In the genomic region with DNA sequence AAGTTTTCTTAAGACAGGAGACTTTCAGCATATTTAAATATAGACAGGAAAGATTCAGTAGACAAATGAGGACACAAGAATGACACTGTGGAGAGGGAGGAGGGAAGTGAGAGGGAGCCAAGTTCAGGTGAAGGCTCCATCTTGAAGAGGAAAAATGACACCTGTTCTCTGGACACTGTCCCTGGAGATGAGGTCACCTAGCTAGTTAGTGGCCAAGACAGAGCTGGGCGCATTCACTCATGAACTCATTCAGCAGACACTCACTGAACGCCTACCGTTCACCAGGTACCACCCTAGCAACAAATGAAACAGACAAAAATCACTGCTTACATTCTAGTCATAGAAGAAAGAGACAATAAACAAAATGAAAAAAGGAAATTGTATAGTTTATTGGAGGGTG, we compare ENCODE assay signal across 29 cellular contexts.
A peak's percentile ranks its signal among the peaks of the same experiment; 100 is the strongest.
DNase-seq lines count a peak whose midpoint lies in the region; ATAC-seq and TF ChIP-seq lines count a peak whose summit lies in the region.
"Had no signal": no experiment of that assay in that cellular context is flagged by ENCODE, and none has a peak within 500 bp of the region (broad histone marks: within the 10 kb centered on the region; RNA-seq: fewer than 3 reads in every experiment).

No MANE protein-coding gene starts in this region.

- TF ChIP-seq POLR2A in erythroblast (IDR thresholded peaks at IDR 0.05; ENCODE audit: low read length): no peak

- no peak overlapping the region for H3K9ac ChIP-seq in endodermal cell (ENCODE audit: extremely low read depth, low read length, poor library complexity, severe bottlenecking)
- H3K9ac ChIP-seq: KMS-11 had no signal

- 99% methylated on average over 3 of the region's 3 CpGs; no CpG with 5 or more reads in 1 of the 2 experiments for WGBS in endodermal cell (ENCODE audit: insufficient coverage in 1 of 2, insufficient read length in 1 of 2), 2 experiments

- H3K27me3 ChIP-seq in SJSA1 (replicated peaks) (no peaks in the 10 kb centered on the region), endodermal cell (ENCODE audit: control insufficient read depth, insufficient read depth, low read length, poor library complexity, severe bottlenecking) (no peaks in the 10 kb centered on the region), A673 (replicated peaks; ENCODE audit: insufficient read depth, low read depth, low read length, poor library complexity) (no peaks in the 10 kb centered on the region)
- H3K27me3 ChIP-seq: BE2C, breast epithelium, right atrium auricular region, thyroid gland, uterus had no signal

- H3K27ac ChIP-seq in SJSA1: peak overlapping the region; percentile 19
- no peak overlapping the region for H3K27ac ChIP-seq in endodermal cell (ENCODE audit: low read depth, low read length)
- no peak overlapping the region for H3K27ac ChIP-seq in A673 (ENCODE audit: low read depth, low read length, poor library complexity, severe bottlenecking)
- H3K27ac ChIP-seq: breast epithelium, coronary artery, KMS-11, right atrium auricular region, thyroid gland, uterus had no signal

- H3K36me3 Mint-ChIP-seq in endodermal cell (ENCODE audit: low read depth): no peaks in the 10 kb centered on the region
- H3K36me3 Mint-ChIP-seq: activated naive CD4-positive, alpha-beta T cell treated with anti-CD3 and anti-CD28 coated beads, Interleukin-2, amount 50 U/mL, for 72 hours; CD8-positive, alpha-beta T cell had no signal

- no peak overlapping the region for H3K4me3 ChIP-seq in SJSA1
- H3K4me3 ChIP-seq in endodermal cell (ENCODE audit: low read length): no peak overlapping the region
- H3K4me3 ChIP-seq in A673 (ENCODE audit: low read depth, low read length, poor library complexity, severe bottlenecking): no peak overlapping the region
- H3K4me3 ChIP-seq: breast epithelium, coronary artery, right atrium auricular region, thyroid gland, uterus had no signal

- H3K36me3 ChIP-seq in SJSA1 (no peaks in the 10 kb centered on the region), endodermal cell (ENCODE audit: control insufficient read depth, insufficient read depth, low read length) (no peaks in the 10 kb centered on the region), A673 (ENCODE audit: insufficient read depth, low read length, poor library complexity, severe bottlenecking) (no peaks in the 10 kb centered on the region)
- H3K36me3 ChIP-seq: BE2C, breast epithelium, right atrium auricular region, thyroid gland, uterus had no signal

- H3K4me1 Mint-ChIP-seq in endodermal cell: peaks cover 7% of the 10 kb centered on the region
- H3K4me1 Mint-ChIP-seq: stimulated activated naive CD8-positive, alpha-beta T cell treated with anti-CD3 and anti-CD28 coated beads, Interleukin-15, amount 100 ng/mL, for 72 hours had no signal

- CTCF ChIA-PET in A673 (lab: Charles Lee): no interaction called here

- H3K9me3 Mint-ChIP-seq in endodermal cell: no peaks in the 10 kb centered on the region
- H3K9me3 Mint-ChIP-seq: activated naive CD4-positive, alpha-beta T cell treated with anti-CD3 and anti-CD28 coated beads, Interleukin-2, amount 50 U/mL, for 72 hours; activated T-helper 2 cell treated with anti-CD3 and anti-CD28 coated beads, Interferon-gamma antibody, Interleukin-2, Interleukin-4, amounts not matched to agents 10 μg/mL and 5 μg/mL and 100 μg/mL, durations not matched to agents 14 hours and 24 hours and 36 hours; CD8-positive, alpha-beta T cell; H9; stimulated activated naive CD8-positive, alpha-beta T cell treated with anti-CD3 and anti-CD28 coated beads, Interleukin-15, amount 100 ng/mL, for 72 hours; T-helper 1 cell treated with Interleukin-12 subunit alpha and Interleukin-12 subunit beta and Interleukin-4 antibody, amounts not matched to agents 30 μg/mL and 1 μg/mL, for 36 hours had no signal

- TF ChIP-seq CTCF in endodermal cell (conservative IDR thresholded peaks at IDR 0.05): no peak
- no peak for TF ChIP-seq CTCF in A673 (conservative IDR thresholded peaks at IDR 0.05; ENCODE audit: low read depth, low read length)

- H3K27me3 Mint-ChIP-seq in endodermal cell (ENCODE audit: insufficient read depth): no peaks in the 10 kb centered on the region
- H3K27me3 Mint-ChIP-seq: stimulated activated naive CD8-positive, alpha-beta T cell treated with anti-CD3 and anti-CD28 coated beads, Interleukin-15, amount 100 ng/mL, for 72 hours had no signal

- no peak overlapping the region for H3K4me3 Mint-ChIP-seq in endodermal cell
- H3K4me3 Mint-ChIP-seq: CD8-positive, alpha-beta T cell; H9; stimulated activated naive CD8-positive, alpha-beta T cell treated with anti-CD3 and anti-CD28 coated beads, Interleukin-15, amount 100 ng/mL, for 72 hours; T-helper 1 cell treated with Interleukin-12 subunit alpha and Interleukin-12 subunit beta and Interleukin-4 antibody, amounts not matched to agents 30 μg/mL and 1 μg/mL, for 36 hours had no signal

- no peak overlapping the region for H3K27ac Mint-ChIP-seq in endodermal cell
- H3K27ac Mint-ChIP-seq: activated T-helper 2 cell treated with anti-CD3 and anti-CD28 coated beads, Interferon-gamma antibody, Interleukin-2, Interleukin-4, amounts not matched to agents 10 μg/mL and 5 μg/mL and 100 μg/mL, durations not matched to agents 14 hours and 24 hours and 36 hours; CD8-positive, alpha-beta T cell; T-helper 1 cell treated with Interleukin-12 subunit alpha and Interleukin-12 subunit beta and Interleukin-4 antibody, amounts not matched to agents 30 μg/mL and 1 μg/mL, for 36 hours had no signal

- no peak for ATAC-seq in HG03159 (IDR thresholded peaks at IDR 0.05; ENCODE audit: unreplicated experiment)
- ATAC-seq: activated naive CD4-positive, alpha-beta T cell treated with anti-CD3 and anti-CD28 coated beads, Interleukin-2, amount 50 U/mL, for 72 hours; CD8-positive, alpha-beta T cell; SK-N-SH treated with all-trans-retinoic acid at 6 μM for 48 hours; stimulated activated naive CD8-positive, alpha-beta T cell treated with anti-CD3 and anti-CD28 coated beads, Interleukin-15, amount 100 ng/mL, for 72 hours had no signal

- POLR2A ChIA-PET in A673 (lab: Charles Lee; ENCODE audit: low non-redundant PET): no interaction called here

- H3K9me3 ChIP-seq in SJSA1 (replicated peaks): no peaks in the 10 kb centered on the region; the same call in 1 of the 2 replicates
- H3K9me3 ChIP-seq in endodermal cell (ENCODE audit: control insufficient read depth, low read length): no peaks in the 10 kb centered on the region
- no peaks in the 10 kb centered on the region for H3K9me3 ChIP-seq in A673 (ENCODE audit: low read depth, low read length, poor library complexity, severe bottlenecking)
- H3K9me3 ChIP-seq: BE2C, breast epithelium, right atrium auricular region, thyroid gland, uterus had no signal

- no TSS peak for BruUV-seq in A673 (replicated peaks; lab: Mats Ljungman, UMichigan)

- peak; percentile 13 for DNase-seq in activated effector memory CD4-positive, alpha-beta T cell treated with anti-CD3 and anti-CD28 coated beads, Interleukin-2, amount 50 U/mL, for 16 hours
- no peak for DNase-seq in activated effector memory CD4-positive, alpha-beta T cell treated with Interleukin-2 at 50 U/mL for 16 hours
- no peak for DNase-seq in SJSA1 (ENCODE audit: low read depth in 1 of 2, low spot score in 2 of 2)
- peak; percentile 10 for DNase-seq in endodermal cell
- DNase-seq in A673 (ENCODE audit: low spot score): no peak
- DNase-seq in erythroblast (lab: John Stamatoyannopoulos, UW): no peak
- DNase-seq: activated CD4-positive, alpha-beta T cell treated with anti-CD3 and anti-CD28 coated beads, Interleukin-2, amount 50 U/mL, for 48 hours; amygdala; BE2C; CD8-positive, alpha-beta T cell; DMS 273 treated with DMSO at 0.1 percent for 48 hours; effector CD8-positive, alpha-beta T cell; glutamatergic neuron; NCI-H1417 treated with DMSO at 0.1 percent for 48 hours; NCI-H2107; stimulated activated CD8-positive, alpha-beta memory T cell treated with anti-CD3 and anti-CD28 coated beads, Interleukin-4, amount 100 ng/mL, for 48 hours; stimulated activated naive CD8-positive, alpha-beta T cell treated with anti-CD3 and anti-CD28 coated beads, Interleukin-15, amount 100 ng/mL, for 72 hours; thyroid gland; uterus had no signal

- H3K4me1 ChIP-seq in SJSA1 (replicated peaks): peaks cover 39% of the 10 kb centered on the region
- no peaks in the 10 kb centered on the region for H3K4me1 ChIP-seq in endodermal cell (ENCODE audit: control insufficient read depth, insufficient read depth, low read length)
- H3K4me1 ChIP-seq in A673 (ENCODE audit: insufficient read depth, low read length, poor library complexity, severe bottlenecking): no peaks in the 10 kb centered on the region
- H3K4me1 ChIP-seq: breast epithelium, uterus had no signal

- intact Hi-C loops in A673 (cut with micrococcal nuclease; ENCODE audit: unreplicated experiment): no loop called here

Comparison
In these comparisons a context has a peak if more than half of its experiments do, and no peak if none do; other contexts are left out.
1. DNase-seq: peak in activated effector memory CD4-positive, alpha-beta T cell treated with anti-CD3 and anti-CD28 coated beads, Interleukin-2, amount 50 U/mL, for 16 hours (single experiment) and endodermal cell (single experiment); none in activated effector memory CD4-positive, alpha-beta T cell treated with Interleukin-2 at 50 U/mL for 16 hours (single experiment), SJSA1 (0 of 2), A673 (single experiment) and erythroblast (0 of 2).